Comparison of ENCODE assay signal across 31 cellular contexts in the genomic region with DNA sequence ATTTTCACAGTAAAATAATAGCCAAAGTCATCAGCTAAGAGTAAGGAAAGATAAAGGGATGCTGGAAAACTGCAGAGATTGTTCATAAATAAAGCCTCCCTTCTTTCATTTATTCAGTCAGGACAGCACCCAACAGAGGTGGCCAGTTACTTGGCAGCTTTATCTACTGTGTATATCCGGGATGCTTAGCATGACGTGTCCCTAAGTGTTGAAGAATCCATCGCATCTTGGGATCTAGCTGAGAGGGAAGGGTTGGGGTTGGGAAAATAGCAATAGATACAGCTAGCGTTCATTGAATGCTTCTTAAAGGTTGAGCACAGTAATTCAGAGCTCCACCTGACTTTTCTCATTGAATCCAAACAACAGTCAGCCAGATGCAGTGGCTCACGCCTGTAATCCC. TPM values are rescaled to one million over a fixed set of nuclear protein-coding genes. Genes with fewer than 3 reads are reported as not detected.
"Had no signal": no experiment of that assay in that cellular context is flagged by ENCODE, and none has a peak within 500 bp of the region (broad histone marks: within the 10 kb centered on the region; RNA-seq: fewer than 3 reads in every experiment).

No MANE protein-coding gene starts in this region.

- FAIRE-seq: astrocyte, TTC549 had no signal

- H3K36me3 ChIP-seq: adrenal gland, brain microvascular endothelial cell, breast epithelium had no signal

- H3K27ac ChIP-seq: adrenal gland, body of pancreas, brain microvascular endothelial cell, breast epithelium, VCaP had no signal

- H3K27me3 ChIP-seq: adrenal gland, body of pancreas, brain microvascular endothelial cell, breast epithelium had no signal

- H3K4me3 ChIP-seq: adrenal gland, body of pancreas, breast epithelium had no signal

- DNase-seq: activated B cell treated with CpG ODN at 0.5 μM for 24 hours; activated CD4-positive, alpha-beta memory T cell treated with anti-CD3 and anti-CD28 coated beads, Interleukin-2, amount 10 ng/mL, durations not matched to agents 7 days and 5 days; activated CD4-positive, alpha-beta T cell treated with anti-CD3 and anti-CD28 coated beads for 48 hours; activated CD4-positive, alpha-beta T cell treated with anti-CD3 and anti-CD28 coated beads, Interleukin-2, amount 10 ng/mL, durations not matched to agents 7 days and 5 days; activated CD4-positive, alpha-beta T cell treated with anti-CD3 and anti-CD28 coated beads, Interleukin-2, amount 50 U/mL, for 48 hours; activated CD4-positive, CD25-positive, alpha-beta regulatory T cell treated with anti-CD3 and anti-CD28 coated beads, Interleukin-2, amount 50 U/mL, for 72 hours; activated CD8-positive, alpha-beta memory T cell treated with anti-CD3 and anti-CD28 coated beads for 24 hours; activated CD8-positive, alpha-beta memory T cell treated with anti-CD3 and anti-CD28 coated beads, Interleukin-2, amount 10 ng/mL, durations not matched to agents 7 days and 5 days; activated CD8-positive, alpha-beta memory T cell treated with anti-CD3 and anti-CD28 coated beads, Interleukin-2, amount 50 U/mL, for 48 hours; activated CD8-positive, alpha-beta T cell treated with anti-CD3 and anti-CD28 coated beads, Interleukin-2, amount 10 ng/mL, durations not matched to agents 7 days and 5 days; activated effector memory CD4-positive, alpha-beta T cell treated with Interleukin-2 at 50 U/mL for 16 hours; activated gamma-delta T cell; activated naive CD4-positive, alpha-beta T cell treated with anti-CD3 and anti-CD28 coated beads, Interleukin-2, amount 50 U/mL, for 16 hours; activated naive CD4-positive, alpha-beta T cell treated with Interleukin-2 at 50 U/mL for 16 hours; activated naive CD8-positive, alpha-beta T cell treated with anti-CD3 and anti-CD28 coated beads for 36 hours; activated T-cell treated with anti-CD3 and anti-CD28 coated beads, Interleukin-2, amount 50 U/mL, for 24 hours; activated T-cell treated with anti-CD3 and anti-CD28 coated beads, Interleukin-2, amount 50 U/mL, for 48 hours; adrenal gland; amniotic stem cell; aorta; body of pancreas; brain microvascular endothelial cell; central memory CD4-positive, alpha-beta T cell; T-helper 1 cell; T-helper 2 cell; T-helper 9 cell had no signal

- H3K9me3 ChIP-seq: adrenal gland, body of pancreas, breast epithelium had no signal

- ATAC-seq: activated CD8-positive, alpha-beta memory T cell treated with anti-CD3 and anti-CD28 coated beads, Interleukin-2, amount 10 ng/mL, durations not matched to agents 7 days and 5 days; activated CD8-positive, alpha-beta T cell treated with anti-CD3 and anti-CD28 coated beads, Interleukin-2, amount 10 ng/mL, durations not matched to agents 7 days and 5 days; activated naive CD4-positive, alpha-beta T cell treated with anti-CD3 and anti-CD28 coated beads, Interleukin-2, amount 50 U/mL, for 72 hours; body of pancreas had no signal

- H3K4me1 ChIP-seq: breast epithelium had no signal

RNA-seq across cellular contexts. Expression of a gene that starts 5.6 kb away (rescaled TPM):
- total RNA-seq: activated B cell treated with CpG ODN at 0.5 μM for 24 hours had no signal
